Comparison of ENCODE assay signal across 1 cellular context in genomic region chr7:11315687-11316258, GRCh38.
TF ChIP-seq lines count a peak whose summit lies in the region.

No MANE protein-coding gene starts in this region.

TF ChIP-seq in WTC11, 78 proteins besides CTCF, POLR2A, EP300 and RAD21 (continued from another document):
- TF ChIP-seq PRDM15 (CRISPR knock-in tag; IDR thresholded peaks at IDR 0.05) (no peak), MLX (CRISPR knock-in tag; IDR thresholded peaks at IDR 0.05) (no peak), ATF6 (CRISPR knock-in tag; IDR thresholded peaks at IDR 0.05) (no peak), SMAD3 (CRISPR knock-in tag; IDR thresholded peaks at IDR 0.05; ENCODE audit: borderline replicate concordance) (no peak), PREB (CRISPR knock-in tag; IDR thresholded peaks at IDR 0.05; ENCODE audit: borderline replicate concordance) (no peak)
